14 cellular contexts compared by ENCODE assay signal in genomic region chrX:149453030-149453429, GRCh38. TPM values are rescaled to one million over a fixed set of nuclear protein-coding genes. Genes with fewer than 3 reads are reported as not detected.
DNase-seq lines count a peak whose midpoint lies in the region; ATAC-seq and TF ChIP-seq lines count a peak whose summit lies in the region.
"Had no signal": no experiment of that assay in that cellular context is flagged by ENCODE, and none has a peak within 500 bp of the region (broad histone marks: within the 10 kb centered on the region; RNA-seq: fewer than 3 reads in every experiment).

No MANE protein-coding gene starts in this region.

- H3K36me3 ChIP-seq in kidney epithelial cell (ENCODE audit: control insufficient read depth, insufficient read depth, low read length) (no peaks in the 10 kb centered on the region), esophagus squamous epithelium (no peaks in the 10 kb centered on the region)
- H3K36me3 ChIP-seq: transverse colon had no signal

- H3K27ac ChIP-seq in esophagus squamous epithelium: no peak overlapping the region
- H3K27ac ChIP-seq: C4-2B, transverse colon had no signal

- no peak for ATAC-seq in GM21423 (IDR thresholded peaks at IDR 0.05; ENCODE audit: unreplicated experiment)
- ATAC-seq: right cardiac atrium had no signal

- TF ChIP-seq CTCF in astrocyte of the spinal cord (IDR thresholded peaks at IDR 0.05; ENCODE audit: low read depth, low read length): no peak
- no peak for TF ChIP-seq CTCF in kidney epithelial cell (IDR thresholded peaks at IDR 0.05; ENCODE audit: insufficient read depth, low read length, poor library complexity, severe bottlenecking)
- TF ChIP-seq CTCF in esophagus squamous epithelium (IDR thresholded peaks at IDR 0.05): no peak

- H3K4me1 ChIP-seq in esophagus squamous epithelium: no peaks in the 10 kb centered on the region
- H3K4me1 ChIP-seq: transverse colon had no signal

- no peaks in the 10 kb centered on the region for H3K9me3 ChIP-seq in esophagus squamous epithelium
- H3K9me3 ChIP-seq: transverse colon had no signal

- H3K4me3 ChIP-seq in astrocyte of the spinal cord (ENCODE audit: low read depth, low read length): no peak overlapping the region
- H3K4me3 ChIP-seq in kidney epithelial cell (ENCODE audit: low read depth, low read length): no peak overlapping the region
- H3K4me3 ChIP-seq in esophagus squamous epithelium: no peak overlapping the region
- H3K4me3 ChIP-seq: transverse colon had no signal

- 58 to 70% methylated on average over 2 of the region's 2 CpGs for WGBS in esophagus squamous epithelium, 2 donors

- H3K27me3 ChIP-seq in kidney epithelial cell (ENCODE audit: control insufficient read depth, insufficient read depth, low read length) (no peaks in the 10 kb centered on the region), esophagus squamous epithelium (no peaks in the 10 kb centered on the region)
- H3K27me3 ChIP-seq: transverse colon had no signal

- intact Hi-C loops in esophagus squamous epithelium (cut with DNase I): no loop called here

- TF ChIP-seq POLR2A in esophagus squamous epithelium (IDR thresholded peaks at IDR 0.05): no peak

- peak; percentile 57 for DNase-seq in DMS53 (lab: John Stamatoyannopoulos, UW)
- DNase-seq in LoVo (ENCODE audit: low spot score): peak; percentile 28
- peak; percentile 25 for DNase-seq in astrocyte of the spinal cord (ENCODE audit: low read depth, low spot score)
- DNase-seq in kidney epithelial cell (ENCODE audit: low read depth): peak; percentile 12
- DNase-seq in T-helper 2 cell: no peak
- no peak for DNase-seq in esophagus squamous epithelium (lab: John Stamatoyannopoulos, UW)
- DNase-seq in SIG-M5 (lab: John Stamatoyannopoulos, UW): no peak
- DNase-seq: activated CD4-positive, alpha-beta memory T cell treated with anti-CD3 and anti-CD28 coated beads for 36 hours; MV-4-11; NCI-H526; right cardiac atrium; transverse colon had no signal

- in situ Hi-C loops in astrocyte of the spinal cord (cut with HindIII; ENCODE audit: low sequenced_read_pairs): no loop called here

RNA-seq across cellular contexts. Expression of gene IDS, which starts 52.1 kb away (rescaled TPM):
- 50.1 and 62.0 TPM in 2 replicates for total RNA-seq in kidney epithelial cell
- total RNA-seq in esophagus squamous epithelium: 10 to 100 TPM; 24.8 to 46.0 (median 30.4) TPM

Comparison
In these comparisons a context has a peak if more than half of its experiments do, and no peak if none do; other contexts are left out.
1. DNase-seq: peak in DMS53 (single experiment), LoVo (single experiment), astrocyte of the spinal cord (single experiment) and kidney epithelial cell (single experiment); none in T-helper 2 cell (0 of 5), esophagus squamous epithelium (single experiment) and SIG-M5 (single experiment).